ENCODE assay signal across 1 cellular context in genomic region chr20:48010623-48011022, GRCh38.
TF ChIP-seq lines count a peak whose summit lies in the region.

No MANE protein-coding gene starts in this region.

TF ChIP-seq in HEK293, 187 proteins besides CTCF, POLR2A, EP300 and RAD21 (continued from another document):
- TF ChIP-seq ZNF513 (tag by site-specific recombination; IDR thresholded peaks at IDR 0.05) (peak; percentile 60), ZBTB21 (tag by site-specific recombination; IDR thresholded peaks at IDR 0.05) (0 out of 2 replicates have a peak, but pooled peaks have one; percentile 6)
